22 cellular contexts compared by ENCODE assay signal in the genomic region with DNA sequence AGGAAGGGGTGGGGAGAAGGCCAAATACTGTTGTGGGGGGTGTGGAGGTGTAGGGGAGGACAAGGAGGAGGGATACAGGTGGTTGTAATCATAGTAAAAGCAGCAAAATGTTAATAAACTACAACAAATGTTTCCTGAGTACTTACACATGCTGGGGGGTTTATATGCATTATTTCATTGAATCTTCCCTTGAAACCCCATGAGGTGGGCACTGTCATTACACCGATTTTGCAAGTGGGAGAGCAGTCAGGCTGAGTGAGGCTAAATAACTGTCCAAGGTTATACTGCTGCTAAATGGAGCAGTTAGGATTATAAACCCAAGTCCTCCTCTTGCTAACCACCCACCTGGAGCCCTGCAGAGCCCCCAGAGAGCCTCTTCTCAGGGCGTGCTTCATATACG. TPM values are rescaled to one million over a fixed set of nuclear protein-coding genes. Genes with fewer than 3 reads are reported as not detected.
"Had no signal": no experiment of that assay in that cellular context is flagged by ENCODE, and none has a peak within 500 bp of the region (broad histone marks: within the 10 kb centered on the region; RNA-seq: fewer than 3 reads in every experiment).

No MANE protein-coding gene starts in this region.

- H3K4me1 ChIP-seq: heart right ventricle, parathyroid adenoma, sigmoid colon, testis had no signal

- H3K9ac ChIP-seq: parathyroid adenoma had no signal

- H3K36me3 Mint-ChIP-seq: activated naive CD8-positive, alpha-beta T cell treated with anti-CD3 and anti-CD28 coated beads for 36 hours; natural killer cell treated with Interleukin-12 subunit alpha and Interleukin-12 subunit beta and Interleukin-15 and Interleukin-18, amount 100 ng/mL, for 72 hours; stimulated activated naive B cell treated with anti-CD40 and anti-IgM and Interleukin-4, amounts not matched to agents 10 μg/mL and 1 μg/mL and 100 μg/mL, for 72 hours had no signal

- H3K27me3 ChIP-seq: testis had no signal

- H3K27ac Mint-ChIP-seq: activated B cell treated with CpG ODN at 0.5 μM for 24 hours; activated CD4-positive, alpha-beta T cell treated with anti-CD3 and anti-CD28 coated beads for 36 hours; activated naive CD8-positive, alpha-beta T cell treated with anti-CD3 and anti-CD28 coated beads for 36 hours; natural killer cell treated with Interleukin-12 subunit alpha and Interleukin-12 subunit beta and Interleukin-15 and Interleukin-18, amount 100 ng/mL, for 72 hours; stimulated activated naive B cell treated with anti-CD40 and anti-IgM and Interleukin-4, amounts not matched to agents 10 μg/mL and 1 μg/mL and 100 μg/mL, for 72 hours; T-helper 1 cell treated with Interleukin-12 subunit alpha and Interleukin-12 subunit beta and Interleukin-4 antibody, amounts not matched to agents 30 μg/mL and 1 μg/mL, for 36 hours had no signal

- H3K4me1 Mint-ChIP-seq: activated B cell treated with CpG ODN at 0.5 μM for 24 hours; activated naive CD8-positive, alpha-beta T cell treated with anti-CD3 and anti-CD28 coated beads for 36 hours; stimulated activated naive B cell treated with anti-CD40 and anti-IgM and Interleukin-4, amounts not matched to agents 10 μg/mL and 1 μg/mL and 100 μg/mL, for 72 hours had no signal

- H2AFZ ChIP-seq: parathyroid adenoma had no signal

- H3K4me3 ChIP-seq: heart right ventricle, sigmoid colon, testis had no signal

- H3K27ac ChIP-seq: heart right ventricle, parathyroid adenoma, sigmoid colon, testis had no signal

- H3K9me3 ChIP-seq: heart right ventricle, sigmoid colon, testis had no signal

- H3K9me3 Mint-ChIP-seq: activated B cell treated with CpG ODN at 0.5 μM for 24 hours; activated naive CD8-positive, alpha-beta T cell treated with anti-CD3 and anti-CD28 coated beads for 36 hours; natural killer cell treated with Interleukin-12 subunit alpha and Interleukin-12 subunit beta and Interleukin-15 and Interleukin-18, amount 100 ng/mL, for 72 hours; stimulated activated naive B cell treated with anti-CD40 and anti-IgM and Interleukin-4, amounts not matched to agents 10 μg/mL and 1 μg/mL and 100 μg/mL, for 72 hours; T-helper 1 cell treated with Interleukin-12 subunit alpha and Interleukin-12 subunit beta and Interleukin-4 antibody, amounts not matched to agents 30 μg/mL and 1 μg/mL, for 36 hours had no signal

- H3K4me3 Mint-ChIP-seq: activated B cell treated with CpG ODN at 0.5 μM for 24 hours; activated CD4-positive, alpha-beta T cell treated with anti-CD3 and anti-CD28 coated beads for 36 hours; activated naive CD8-positive, alpha-beta T cell treated with anti-CD3 and anti-CD28 coated beads for 36 hours; natural killer cell treated with Interleukin-12 subunit alpha and Interleukin-12 subunit beta and Interleukin-15 and Interleukin-18, amount 100 ng/mL, for 72 hours; stimulated activated naive B cell treated with anti-CD40 and anti-IgM and Interleukin-4, amounts not matched to agents 10 μg/mL and 1 μg/mL and 100 μg/mL, for 72 hours; T-helper 1 cell treated with Interleukin-12 subunit alpha and Interleukin-12 subunit beta and Interleukin-4 antibody, amounts not matched to agents 30 μg/mL and 1 μg/mL, for 36 hours had no signal

- H3K36me3 ChIP-seq: heart right ventricle, sigmoid colon had no signal

- DNase-seq: activated B cell treated with CpG ODN at 0.5 μM for 24 hours; activated CD4-positive, alpha-beta T cell treated with anti-CD3 and anti-CD28 coated beads for 36 hours; activated CD4-positive, alpha-beta T cell treated with anti-CD3 and anti-CD28 coated beads, Interleukin-2, amount 50 U/mL, for 4 hours; activated naive CD4-positive, alpha-beta T cell treated with Interleukin-2 at 50 U/mL for 16 hours; activated naive CD8-positive, alpha-beta T cell treated with anti-CD3 and anti-CD28 coated beads for 36 hours; activated T-cell treated with anti-CD3 and anti-CD28 coated beads, Interleukin-2, amount 50 U/mL, for 48 hours; cerebellar nuclear complex; cortex of kidney; heart right ventricle; islet precursor cell; left cardiac atrium; sigmoid colon; stimulated activated CD4-positive, alpha-beta T cell treated with anti-CD3 and anti-CD28 coated beads, Interleukin-2, amount 100 ng/mL, for 48 hours; stimulated activated CD8-positive, alpha-beta memory T cell treated with anti-CD3 and anti-CD28 coated beads, Interleukin-4, amount 100 ng/mL, for 48 hours; stimulated activated naive B cell treated with anti-CD40 and anti-IgM and Interleukin-4, amounts not matched to agents 10 μg/mL and 1 μg/mL and 100 μg/mL, for 72 hours; T1000; testis; trophoblast cell had no signal

- H3K79me2 ChIP-seq: parathyroid adenoma had no signal

- ATAC-seq: activated CD4-positive, alpha-beta T cell treated with anti-CD3 and anti-CD28 coated beads for 36 hours; heart right ventricle; left cardiac atrium; natural killer cell treated with Interleukin-12 subunit alpha and Interleukin-12 subunit beta and Interleukin-15 and Interleukin-18, amount 100 ng/mL, for 72 hours; stimulated activated naive B cell treated with anti-CD40 and anti-IgM and Interleukin-4, amounts not matched to agents 10 μg/mL and 1 μg/mL and 100 μg/mL, for 72 hours had no signal

RNA-seq across cellular contexts. Expression of gene GRHL3, which starts 14.4 kb away (rescaled TPM):
- total RNA-seq: activated CD4-positive, alpha-beta T cell treated with anti-CD3 and anti-CD28 coated beads for 36 hours; activated naive CD8-positive, alpha-beta T cell treated with anti-CD3 and anti-CD28 coated beads for 36 hours; fibroblast of villous mesenchyme; heart right ventricle; natural killer cell treated with Interleukin-12 subunit alpha and Interleukin-12 subunit beta and Interleukin-15 and Interleukin-18, amount 100 ng/mL, for 72 hours; sigmoid colon had no signal
